In the genomic region with DNA sequence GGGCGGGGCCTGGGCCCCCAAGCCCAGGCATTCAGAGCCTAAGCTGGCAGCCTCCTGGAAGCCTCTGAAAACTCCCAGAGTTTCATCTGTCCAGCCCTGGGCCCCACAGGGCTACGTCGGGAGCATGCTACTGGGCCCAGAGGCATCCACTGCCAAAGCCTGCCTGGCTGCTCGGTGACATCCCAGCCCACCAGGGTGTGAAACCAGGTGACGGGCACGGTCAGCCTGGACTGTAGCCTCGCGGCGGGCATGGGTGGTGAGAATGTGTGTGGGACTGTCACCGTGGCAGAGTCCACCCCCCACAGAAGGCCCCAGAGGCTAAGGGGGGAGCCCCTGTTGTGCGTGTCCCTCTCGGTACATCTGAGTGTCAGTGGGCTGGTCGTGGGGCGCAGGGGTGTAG, we compare ENCODE assay signal across 24 cellular contexts. TPM values are rescaled to one million over a fixed set of nuclear protein-coding genes. Genes with fewer than 3 reads are reported as not detected.
A peak's percentile ranks its signal among the peaks of the same experiment; 100 is the strongest.
DNase-seq lines count a peak whose midpoint lies in the region; ATAC-seq and TF ChIP-seq lines count a peak whose summit lies in the region.
"Had no signal": no experiment of that assay in that cellular context is flagged by ENCODE, and none has a peak within 500 bp of the region (broad histone marks: within the 10 kb centered on the region; RNA-seq: fewer than 3 reads in every experiment).

No MANE protein-coding gene starts in this region.

- H3K4ac ChIP-seq in neuronal stem cell (ENCODE audit: low read length), result no peak overlapping the region

- peak overlapping the region; percentile 60 for H3K9ac ChIP-seq in neuronal stem cell (ENCODE audit: low read depth, low read length, poor library complexity)

- H3K18ac ChIP-seq in neuronal stem cell (ENCODE audit: low read length), result no peak overlapping the region

- no peak for TF ChIP-seq CTCF in left ventricle myocardium inferior (IDR thresholded peaks at IDR 0.05; ENCODE audit: borderline replicate concordance)

- peaks cover 6% of the 10 kb centered on the region for H3K36me3 ChIP-seq in left ventricle myocardium inferior
- H3K36me3 ChIP-seq in neuronal stem cell (replicated peaks in 1 of 2; ENCODE audit: control insufficient read depth in 2 of 2, insufficient read depth in 2 of 2, low read length in 2 of 2), result peaks cover 37 to 76% of the 10 kb centered on the region in 2 donors

- H3K27ac ChIP-seq in left ventricle myocardium inferior (replicated peaks) (no peak overlapping the region), neuronal stem cell (replicated peaks; ENCODE audit: low read length) (no peak overlapping the region)
- H3K27ac ChIP-seq: 22Rv1, RWPE1, SK-N-MC had no signal

- no peak overlapping the region for H3K4me3 ChIP-seq in left ventricle myocardium inferior
- no peak overlapping the region for H3K4me3 ChIP-seq in neuronal stem cell (ENCODE audit: low read length in 2 of 2)
- H3K4me3 ChIP-seq: SK-N-MC had no signal

- intact Hi-C loops in Right ventricle myocardium superior (cut with DNase I), result no loop called here
- intact Hi-C loops in left ventricle myocardium inferior (cut with micrococcal nuclease), result no loop called here

- H2AK5ac ChIP-seq in neuronal stem cell (ENCODE audit: low read depth, low read length), result no peak overlapping the region

- ATAC-seq in Right ventricle myocardium superior (ENCODE audit: poor library complexity), result no peak
- ATAC-seq: Panc1 had no signal

- no peaks in the 10 kb centered on the region for H3K9me3 ChIP-seq in left ventricle myocardium inferior (replicated peaks)
- H3K9me3 ChIP-seq in neuronal stem cell (replicated peaks in 1 of 2; ENCODE audit: control insufficient read depth in 2 of 2, insufficient read depth in 1 of 2, low read depth in 1 of 2, low read length in 2 of 2), result no peaks in the 10 kb centered on the region

- WGBS in neuronal stem cell (ENCODE audit: extremely low coverage in 2 of 2, insufficient read length in 2 of 2, insufficient replicate concordance in 1 of 2), 2 donors, result no CpG with 5 or more reads among the region's 14 CpGs

- no peak overlapping the region for H2AFZ ChIP-seq in neuronal stem cell (ENCODE audit: low read length)

- no peak overlapping the region for H4K8ac ChIP-seq in neuronal stem cell (ENCODE audit: low read depth, low read length)

- H3K4me1 ChIP-seq in left ventricle myocardium inferior (peaks cover 29% of the 10 kb centered on the region), neuronal stem cell (ENCODE audit: control insufficient read depth in 2 of 2, insufficient read depth in 1 of 2, low read depth in 1 of 2, low read length in 2 of 2) (no peaks in the 10 kb centered on the region)

- H3K27me3 ChIP-seq in left ventricle myocardium inferior (ENCODE audit: low read depth) (no peaks in the 10 kb centered on the region), neuronal stem cell (ENCODE audit: control insufficient read depth in 3 of 3, insufficient read depth in 3 of 3, low read depth in 1 of 3, low read length in 3 of 3) (no peaks in the 10 kb centered on the region)

- H2BK5ac ChIP-seq in neuronal stem cell (ENCODE audit: low read length), result no peak overlapping the region

- no peak overlapping the region for H2BK15ac ChIP-seq in neuronal stem cell (ENCODE audit: low read length)

- peak; percentile 22 for DNase-seq in Right ventricle myocardium superior
- no peak for DNase-seq in left ventricle myocardium inferior
- no peak for DNase-seq in neuronal stem cell (ENCODE audit: low spot score)
- no peak for DNase-seq in SIG-M5 treated with dmso at 0.1 percent for 504 hours (lab: John Stamatoyannopoulos, UW; ENCODE audit: unreplicated experiment)
- DNase-seq: CD4-positive, CD25-positive, alpha-beta regulatory T cell; DMS153; DND-41; Karpas-422; NCI-H1092; NCI-H1417 treated with DMSO at 0.1 percent for 48 hours; NCI-H1694 treated with DMSO at 0.1 percent for 48 hours; NCI-H2081; NCI-H2171; NCI-H226; NCI-H510A; NCI-H69; SHP77 treated with DMSO at 0.1 percent for 48 hours had no signal

- H3K23ac ChIP-seq in neuronal stem cell (ENCODE audit: low read depth, low read length, poor library complexity), result peak overlapping the region; percentile 44

- H3K4me2 ChIP-seq in neuronal stem cell (ENCODE audit: insufficient read depth, low read length, poor library complexity, severe bottlenecking), result no peak overlapping the region

- H2BK12ac ChIP-seq in neuronal stem cell (ENCODE audit: low read length), result no peak overlapping the region

- H3K79me1 ChIP-seq in neuronal stem cell (ENCODE audit: low read depth, low read length), result peaks cover 2% of the 10 kb centered on the region

- H3K14ac ChIP-seq in neuronal stem cell (ENCODE audit: low read length), result no peak overlapping the region

- no peak overlapping the region for H4K91ac ChIP-seq in neuronal stem cell (ENCODE audit: low read depth, low read length, poor library complexity)

- no peak overlapping the region for H2BK120ac ChIP-seq in neuronal stem cell (ENCODE audit: low read depth, low read length)

RNA-seq across cellular contexts. Expression of gene AATK, which starts 25.6 kb away (rescaled TPM):
- total RNA-seq in Right ventricle myocardium superior, result 5.3 TPM
- 2.3 TPM for total RNA-seq in left ventricle myocardium inferior
- 5.6 TPM for polyA plus RNA-seq in neuronal stem cell (2013, experiment 1 of 2)
- 5.4 TPM for polyA plus RNA-seq in neuronal stem cell (2013, experiment 2 of 2)
- total RNA-seq: CD4-positive, CD25-positive, alpha-beta regulatory T cell had no signal

RNA-seq across cellular contexts. Expression of gene PVALEF, which starts 26.3 kb away (rescaled TPM):
- not detected for total RNA-seq in Right ventricle myocardium superior
- total RNA-seq in left ventricle myocardium inferior, result not detected
- 0.06 TPM for polyA plus RNA-seq in neuronal stem cell (2013, experiment 1 of 2)
- polyA plus RNA-seq in neuronal stem cell (2013, experiment 2 of 2), result 0.04 TPM
- total RNA-seq: CD4-positive, CD25-positive, alpha-beta regulatory T cell; H4; OCI-LY7 had no signal
- polyA plus RNA-seq: BJ; CD4-positive, CD25-positive, alpha-beta regulatory T cell had no signal

RNA-seq across cellular contexts. Expression of gene CEP131, which starts 31.1 kb away (rescaled TPM):
- 11.1 TPM for total RNA-seq in Right ventricle myocardium superior
- total RNA-seq in left ventricle myocardium inferior, result 7.6 TPM
- polyA plus RNA-seq in neuronal stem cell (2013, experiment 1 of 2), result 14.7 TPM
- 14.1 TPM for polyA plus RNA-seq in neuronal stem cell (2013, experiment 2 of 2)

RNA-seq across cellular contexts. Expression of gene TEPSIN, which starts 47.2 kb away (rescaled TPM):
- total RNA-seq in Right ventricle myocardium superior, result 13.4 TPM
- 15.9 TPM for total RNA-seq in left ventricle myocardium inferior
- polyA plus RNA-seq in neuronal stem cell (2013, experiment 1 of 2), result 14.7 TPM
- polyA plus RNA-seq in neuronal stem cell (2013, experiment 2 of 2), result 14.2 TPM

RNA-seq across cellular contexts. Expression of gene NDUFAF8, which starts 47.5 kb away (rescaled TPM):
- total RNA-seq in Right ventricle myocardium superior, result 59.4 TPM
- 61.5 TPM for total RNA-seq in left ventricle myocardium inferior
- 79.2 TPM for polyA plus RNA-seq in neuronal stem cell (2013, experiment 1 of 2)
- 73.1 TPM for polyA plus RNA-seq in neuronal stem cell (2013, experiment 2 of 2)
